In genomic region chr11:45151362-45151982, GRCh38 we compare ENCODE assay signal across 14 cellular contexts.
"Had no signal": no experiment of that assay in that cellular context is flagged by ENCODE, and none has a peak within 500 bp of the region (broad histone marks: within the 10 kb centered on the region; RNA-seq: fewer than 3 reads in every experiment).

No MANE protein-coding gene starts in this region.

- H3K4me1 ChIP-seq: parathyroid adenoma had no signal

- H3K27ac ChIP-seq: body of pancreas, parathyroid adenoma, right lobe of liver, stomach, upper lobe of right lung had no signal

- ATAC-seq: body of pancreas; left ventricle myocardium superior; naive thymus-derived CD8-positive, alpha-beta T cell; right lobe of liver; stimulated activated effector memory CD8-positive, alpha-beta T cell treated with anti-CD3 and anti-CD28 coated beads, Interleukin-12 subunit alpha, Interleukin-12 subunit beta, amount 100 ng/mL, for 72 hours; upper lobe of right lung had no signal

- H3K9me3 ChIP-seq: body of pancreas, right lobe of liver, stomach, upper lobe of right lung had no signal

- H3K36me3 ChIP-seq: right lobe of liver, stomach, upper lobe of right lung had no signal

- DNase-seq: activated CD4-positive, alpha-beta T cell treated with anti-CD3 and anti-CD28 coated beads for 1 hour; activated naive CD4-positive, alpha-beta T cell treated with anti-CD3 and anti-CD28 coated beads for 36 hours; body of pancreas; caudate nucleus; foreskin melanocyte; left ventricle myocardium superior; naive thymus-derived CD8-positive, alpha-beta T cell; stimulated activated CD4-positive, alpha-beta T cell treated with anti-CD3 and anti-CD28 coated beads, Interleukin-4, amount 100 ng/mL, for 24 hours; stomach; upper lobe of right lung had no signal

- H2AFZ ChIP-seq: parathyroid adenoma had no signal

- H3K27me3 ChIP-seq: body of pancreas, right lobe of liver, stomach, upper lobe of right lung had no signal

- H3K4me3 ChIP-seq: body of pancreas, right lobe of liver, smooth muscle cell, stomach, upper lobe of right lung had no signal

- H3K9ac ChIP-seq: parathyroid adenoma had no signal

- H3K4me2 ChIP-seq: smooth muscle cell had no signal
